In the genomic region with DNA sequence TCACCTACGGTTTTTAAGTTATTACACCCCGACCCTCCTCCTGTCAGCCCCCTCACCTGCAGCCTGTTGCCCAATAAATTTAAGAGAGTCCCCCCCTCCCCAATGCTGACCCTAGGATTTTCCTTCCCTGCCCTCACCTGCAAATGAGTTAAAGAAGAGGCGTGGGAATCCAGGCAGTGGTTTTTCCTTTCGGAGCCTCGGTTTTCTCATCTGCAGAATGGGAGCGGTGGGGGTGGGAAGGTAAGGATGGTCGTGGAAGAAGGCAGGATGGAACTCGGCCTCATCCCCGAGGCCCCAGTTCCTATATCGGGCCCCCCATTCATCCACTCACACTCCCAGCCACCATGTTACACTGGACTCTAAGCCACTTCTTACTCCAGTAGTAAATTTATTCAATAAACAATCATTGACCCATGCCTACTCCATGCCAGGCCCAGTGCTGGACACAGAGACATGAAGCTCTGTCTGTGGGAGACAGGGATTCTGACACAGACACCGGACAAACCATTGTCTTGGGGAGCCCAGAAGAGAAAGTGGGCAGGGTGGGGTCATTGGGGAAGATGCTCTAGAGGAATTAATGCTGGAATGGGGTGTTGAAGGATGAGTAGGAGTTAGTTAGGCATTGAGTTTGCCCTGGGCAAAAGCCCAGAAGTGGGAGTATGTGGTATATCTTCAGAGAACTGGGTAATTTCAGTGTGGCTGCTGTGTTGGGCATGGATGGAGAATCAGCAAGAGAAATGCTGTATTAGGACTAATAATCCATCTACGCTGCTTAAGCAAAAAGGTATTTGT, we compare ENCODE assay signal across 38 cellular contexts. TPM values are rescaled to one million over a fixed set of nuclear protein-coding genes. Genes with fewer than 3 reads are reported as not detected.
"Had no signal": no experiment of that assay in that cellular context is flagged by ENCODE, and none has a peak within 500 bp of the region (broad histone marks: within the 10 kb centered on the region; RNA-seq: fewer than 3 reads in every experiment).

No MANE protein-coding gene starts in this region.

- H3K9me3 ChIP-seq: Peyer's patch, SJSA1 had no signal

- DNase-seq: activated CD4-positive, alpha-beta T cell treated with anti-CD3 and anti-CD28 coated beads for 1 hour; activated CD4-positive, alpha-beta T cell treated with anti-CD3 and anti-CD28 coated beads, Interleukin-2, amount 10 ng/mL, durations not matched to agents 24 days and 14 days; activated CD4-positive, alpha-beta T cell treated with anti-CD3 and anti-CD28 coated beads, Interleukin-2, amount 50 U/mL, for 4 hours; activated CD4-positive, CD25-positive, alpha-beta regulatory T cell; activated CD8-positive, alpha-beta T cell treated with anti-CD3 and anti-CD28 coated beads for 36 hours; activated effector memory CD4-positive, alpha-beta T cell treated with anti-CD3 and anti-CD28 coated beads, Interleukin-2, amount 50 U/mL, for 16 hours; activated naive CD4-positive, alpha-beta T cell; activated naive CD4-positive, alpha-beta T cell treated with anti-CD3 and anti-CD28 coated beads, Interleukin-2, amount 50 U/mL, for 16 hours; activated naive CD8-positive, alpha-beta T cell treated with anti-CD3 and anti-CD28 coated beads for 36 hours; activated T-cell treated with anti-CD3 and anti-CD28 coated beads, Interleukin-2, amount 50 U/mL, for 1 hour; activated T-cell treated with anti-CD3 and anti-CD28 coated beads, Interleukin-2, amount 50 U/mL, for 72 hours; amniotic stem cell; aorta; Kasumi-1; MM.1S; MV-4-11; NCI-H1092; NCI-H1436 treated with DMSO at 0.1 percent for 48 hours; NCI-H1694 treated with DMSO at 0.1 percent for 48 hours; NCI-H2029; NCI-H345; NCI-H524 treated with DMSO at 0.1 percent for 48 hours; PC-3; Peyer's patch; RPMI8226; SHP77 treated with DMSO at 0.1 percent for 48 hours; SW 1271; T-helper 1 cell; T1000; WERI-Rb-1 had no signal

- H3K4me1 Mint-ChIP-seq: activated CD4-positive, alpha-beta T cell treated with anti-CD3 and anti-CD28 coated beads, Interleukin-2, amount 10 ng/mL, durations not matched to agents 24 days and 14 days; activated naive CD8-positive, alpha-beta T cell treated with anti-CD3 and anti-CD28 coated beads for 36 hours; central memory CD8-positive, alpha-beta T cell had no signal

- H3K4me1 ChIP-seq: Peyer's patch, SJSA1 had no signal

- H3K27ac ChIP-seq: cardiac muscle cell, Peyer's patch, SJSA1, WERI-Rb-1 had no signal

- H3K27me3 ChIP-seq: cardiac muscle cell, Peyer's patch, SJSA1 had no signal

- H3K27ac Mint-ChIP-seq: activated CD4-positive, alpha-beta T cell treated with anti-CD3 and anti-CD28 coated beads, Interleukin-2, amount 10 ng/mL, durations not matched to agents 24 days and 14 days; activated CD8-positive, alpha-beta T cell treated with anti-CD3 and anti-CD28 coated beads for 36 hours; activated naive CD8-positive, alpha-beta T cell treated with anti-CD3 and anti-CD28 coated beads for 36 hours; activated T-cell treated with anti-CD3 and anti-CD28 coated beads, Interleukin-2, amount 50 U/mL, for 72 hours; activated T-helper 17 cell treated with anti-CD3 and anti-CD28 coated beads, Interleukin-2, amount 50 U/mL, for 72 hours had no signal

- H3K4me3 Mint-ChIP-seq: activated CD4-positive, alpha-beta T cell treated with anti-CD3 and anti-CD28 coated beads, Interleukin-2, amount 10 ng/mL, durations not matched to agents 24 days and 14 days; activated CD8-positive, alpha-beta T cell treated with anti-CD3 and anti-CD28 coated beads for 36 hours; activated naive CD8-positive, alpha-beta T cell treated with anti-CD3 and anti-CD28 coated beads for 36 hours; activated T-cell treated with anti-CD3 and anti-CD28 coated beads, Interleukin-2, amount 50 U/mL, for 72 hours; activated T-helper 17 cell treated with anti-CD3 and anti-CD28 coated beads, Interleukin-2, amount 50 U/mL, for 72 hours; central memory CD8-positive, alpha-beta T cell had no signal

- H3K27me3 Mint-ChIP-seq: activated CD4-positive, alpha-beta T cell treated with anti-CD3 and anti-CD28 coated beads, Interleukin-2, amount 10 ng/mL, durations not matched to agents 24 days and 14 days; activated CD8-positive, alpha-beta T cell treated with anti-CD3 and anti-CD28 coated beads for 36 hours; activated naive CD8-positive, alpha-beta T cell treated with anti-CD3 and anti-CD28 coated beads for 36 hours; activated T-helper 17 cell treated with anti-CD3 and anti-CD28 coated beads, Interleukin-2, amount 50 U/mL, for 72 hours; central memory CD8-positive, alpha-beta T cell had no signal

- ATAC-seq: activated CD8-positive, alpha-beta T cell treated with anti-CD3 and anti-CD28 coated beads for 36 hours; activated T-cell treated with anti-CD3 and anti-CD28 coated beads, Interleukin-2, amount 50 U/mL, for 72 hours; activated T-helper 17 cell treated with anti-CD3 and anti-CD28 coated beads, Interleukin-2, amount 50 U/mL, for 72 hours; PC-3 had no signal

- H3K4me3 ChIP-seq: cardiac muscle cell, Peyer's patch, SJSA1 had no signal

- H3K9me3 Mint-ChIP-seq: activated CD4-positive, alpha-beta T cell treated with anti-CD3 and anti-CD28 coated beads, Interleukin-2, amount 10 ng/mL, durations not matched to agents 24 days and 14 days; activated CD8-positive, alpha-beta T cell treated with anti-CD3 and anti-CD28 coated beads for 36 hours; activated naive CD8-positive, alpha-beta T cell treated with anti-CD3 and anti-CD28 coated beads for 36 hours; central memory CD8-positive, alpha-beta T cell had no signal

- H3K36me3 ChIP-seq: cardiac muscle cell, Peyer's patch had no signal

RNA-seq across cellular contexts. Expression of a gene that starts 19.2 kb away (rescaled TPM):
- total RNA-seq: activated CD4-positive, alpha-beta T cell treated with anti-CD3 and anti-CD28 coated beads, Interleukin-2, amount 10 ng/mL, durations not matched to agents 24 days and 14 days; activated CD8-positive, alpha-beta memory T cell treated with anti-CD3 and anti-CD28 coated beads for 36 hours; activated CD8-positive, alpha-beta T cell treated with anti-CD3 and anti-CD28 coated beads for 36 hours; activated naive CD8-positive, alpha-beta T cell treated with anti-CD3 and anti-CD28 coated beads for 36 hours; activated T-cell treated with anti-CD3 and anti-CD28 coated beads, Interleukin-2, amount 50 U/mL, for 72 hours; activated T-helper 17 cell treated with anti-CD3 and anti-CD28 coated beads, Interleukin-2, amount 50 U/mL, for 72 hours; aorta; chondrocyte; NCI-H460; PC-3; Peyer's patch; SJSA1; T-helper 2 cell treated with Interferon-gamma antibody and Interleukin-4, amounts not matched to agents 100 ng/mL and 5 ng/mL, for 36 hours had no signal

RNA-seq across cellular contexts. Expression of a gene that starts 37.1 kb away (rescaled TPM):
- total RNA-seq: activated CD4-positive, alpha-beta T cell treated with anti-CD3 and anti-CD28 coated beads, Interleukin-2, amount 10 ng/mL, durations not matched to agents 24 days and 14 days; activated CD8-positive, alpha-beta memory T cell treated with anti-CD3 and anti-CD28 coated beads for 36 hours; activated CD8-positive, alpha-beta T cell treated with anti-CD3 and anti-CD28 coated beads for 36 hours; activated naive CD8-positive, alpha-beta T cell treated with anti-CD3 and anti-CD28 coated beads for 36 hours; aorta; Peyer's patch; T-helper 2 cell treated with Interferon-gamma antibody and Interleukin-4, amounts not matched to agents 100 ng/mL and 5 ng/mL, for 36 hours had no signal
- polyA plus RNA-seq: aorta had no signal

RNA-seq across cellular contexts. Expression of a gene that starts 58.3 kb away (rescaled TPM):
- total RNA-seq: activated CD4-positive, alpha-beta T cell treated with anti-CD3 and anti-CD28 coated beads, Interleukin-2, amount 10 ng/mL, durations not matched to agents 24 days and 14 days; activated CD8-positive, alpha-beta memory T cell treated with anti-CD3 and anti-CD28 coated beads for 36 hours; activated CD8-positive, alpha-beta T cell treated with anti-CD3 and anti-CD28 coated beads for 36 hours; activated naive CD8-positive, alpha-beta T cell treated with anti-CD3 and anti-CD28 coated beads for 36 hours; activated T-cell treated with anti-CD3 and anti-CD28 coated beads, Interleukin-2, amount 50 U/mL, for 72 hours; activated T-helper 17 cell treated with anti-CD3 and anti-CD28 coated beads, Interleukin-2, amount 50 U/mL, for 72 hours; NCI-H460; PC-3; T-helper 2 cell treated with Interferon-gamma antibody and Interleukin-4, amounts not matched to agents 100 ng/mL and 5 ng/mL, for 36 hours had no signal
